Comparison of ENCODE assay signal across 7 cellular contexts in genomic region chr10:96292971-96293909, GRCh38. TPM values are rescaled to one million over a fixed set of nuclear protein-coding genes. Genes with fewer than 3 reads are reported as not detected.
A peak's percentile ranks its signal among the peaks of the same experiment; 100 is the strongest.
DNase-seq lines count a peak whose midpoint lies in the region; ATAC-seq, FAIRE-seq and TF ChIP-seq lines count a peak whose summit lies in the region.

No MANE protein-coding gene starts in this region.

- peak overlapping the region; percentile 92 for H3K27ac ChIP-seq in KOPT-K1 (ENCODE audit: low read depth, low read length, poor library complexity, severe bottlenecking)

- no peaks in the 10 kb centered on the region for H3K36me3 ChIP-seq in KOPT-K1 (ENCODE audit: insufficient read depth, low read length)

- peak; percentile 89 for FAIRE-seq in frontal cortex (lab: Jason Lieb, UNC)

- DNase-seq in ELF-1 (ENCODE audit: low read depth, low spot score): peak; percentile 27
- DNase-seq in SW480 (ENCODE audit: low spot score): peak; percentile 70
- peak; percentile 12 to 40 for DNase-seq in frontal cortex (ENCODE audit: low spot score in 2 of 2)
- no peak for DNase-seq in retinal pigment epithelial cell (ENCODE audit: low read depth)
- no peak for DNase-seq in activated gamma-delta T cell (lab: John Stamatoyannopoulos, UW)

- H3K4me3 ChIP-seq in retinal pigment epithelial cell (ENCODE audit: low read length): no peak overlapping the region

- peak; percentile 55 for TF ChIP-seq CTCF in retinal pigment epithelial cell (conservative IDR thresholded peaks at IDR 0.05; ENCODE audit: low read depth, low read length)

- no peaks in the 10 kb centered on the region for H3K9me3 ChIP-seq in KOPT-K1 (ENCODE audit: insufficient read depth, low read length, poor library complexity, severe bottlenecking)

- ATAC-seq in GM19468 (IDR thresholded peaks at IDR 0.05; ENCODE audit: extremely low read depth, unreplicated experiment): peak; percentile 31

RNA-seq across cellular contexts. Expression of gene DNTT, which starts 11.0 kb away (rescaled TPM):
- total RNA-seq in frontal cortex: not detected

RNA-seq across cellular contexts. Expression of gene BLNK, which starts 21.9 kb away (rescaled TPM):
- 0.41 TPM for total RNA-seq in frontal cortex

Comparison
In these comparisons a context has a peak if more than half of its experiments do, and no peak if none do; other contexts are left out.
1. DNase-seq: peak in ELF-1 (single experiment), SW480 (single experiment) and frontal cortex (2 of 2); none in retinal pigment epithelial cell (single experiment) and activated gamma-delta T cell (single experiment).